In the genomic region with DNA sequence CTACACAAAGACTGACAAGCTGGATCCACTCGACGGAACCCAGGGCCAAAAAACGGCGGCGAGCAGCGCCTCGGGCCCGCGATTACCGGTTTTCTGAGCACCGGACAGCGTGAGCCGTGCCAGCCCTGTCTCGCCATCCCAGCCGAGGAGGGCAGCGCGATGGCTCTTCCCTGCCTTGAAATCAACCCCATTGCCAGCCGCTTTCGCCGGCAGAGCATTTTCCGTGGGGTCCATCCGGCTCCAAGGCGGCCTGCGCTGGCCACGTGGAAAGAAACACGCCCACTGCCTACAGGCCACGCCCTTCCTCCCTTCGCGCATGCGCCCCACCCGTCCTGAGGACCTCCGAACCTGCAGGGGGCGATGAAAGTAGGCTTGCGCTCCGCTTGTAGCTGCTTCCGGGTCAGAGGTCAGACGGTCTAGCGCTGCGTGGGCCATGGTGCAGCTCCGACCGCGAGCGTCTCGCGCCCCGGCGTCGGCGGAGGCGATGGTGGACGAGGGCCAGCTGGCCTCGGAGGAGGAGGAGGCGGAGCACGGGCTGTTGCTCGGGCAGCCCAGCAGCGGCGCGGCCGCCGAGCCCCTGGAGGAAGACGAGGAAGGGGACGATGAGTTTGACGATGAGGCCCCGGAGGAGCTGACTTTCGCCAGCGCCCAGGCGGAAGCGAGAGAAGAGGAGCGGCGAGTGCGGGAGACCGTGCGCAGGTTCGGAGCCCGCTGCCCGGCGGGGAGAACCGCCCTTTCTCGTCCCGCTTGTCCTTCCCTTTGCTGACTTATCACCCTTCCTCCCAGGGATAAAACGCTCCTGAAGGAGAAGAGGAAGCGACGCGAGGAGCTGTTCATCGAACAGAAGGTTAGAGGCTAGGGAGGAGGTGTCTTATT, we compare ENCODE assay signal across 1 cellular context.
TF ChIP-seq lines count a peak whose summit lies in the region.

A gene (plus strand): TSS at position 410 of the 876 bp plus-strand sequence. CDS start 24 bp downstream, at position 434.

TF ChIP-seq in HepG2, 621 proteins besides CTCF, POLR2A, EP300 and RAD21 (continued from another document and continues in another):
- no peak for TF ChIP-seq SOX13 (IDR thresholded peaks at IDR 0.05)
- TF ChIP-seq SOX13 (CRISPR knock-in tag; conservative IDR thresholded peaks at IDR 0.05 in 1 of 2, IDR thresholded peaks at IDR 0.05 in 1 of 2) = peak in 1 of 2 experiments; percentile 82; a peak in 2 of 4 replicates
- TF ChIP-seq, protein P1, sequence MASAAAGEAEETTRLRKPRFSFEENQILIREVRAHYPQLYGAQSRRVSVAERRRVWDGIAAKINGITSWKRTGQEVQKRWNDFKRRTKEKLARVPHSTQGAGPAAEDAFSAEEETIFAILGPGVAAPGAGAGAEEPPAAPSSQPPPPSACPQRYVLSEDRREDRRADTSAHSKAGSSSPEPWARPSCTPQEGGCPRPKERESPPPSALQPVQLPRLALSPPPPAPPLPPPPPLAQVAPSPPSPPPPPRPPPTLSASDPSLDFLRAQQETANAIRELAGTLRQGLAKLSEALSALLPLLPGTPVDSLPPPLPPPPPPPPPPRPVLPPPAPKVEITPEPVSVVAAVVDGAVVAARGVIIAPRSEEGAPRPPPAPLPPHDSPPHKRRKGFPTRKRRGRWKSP (CRISPR knock-in tag; IDR thresholded peaks at IDR 0.05) = peak; percentile 97
- TF ChIP-seq SNRNP70 (IDR thresholded peaks at IDR 0.05; ENCODE audit: low read depth, low read length) = no peak
- TF ChIP-seq ZZZ3 (CRISPR knock-in tag; IDR thresholded peaks at IDR 0.05; ENCODE audit: borderline replicate concordance) = peak; percentile 94; the same call in 1 of the 2 replicates
- no peak for TF ChIP-seq EZH2 (conservative IDR thresholded peaks at IDR 0.05; ENCODE audit: low read depth, low read length)
- TF ChIP-seq ZSCAN30 (CRISPR knock-in tag; IDR thresholded peaks at IDR 0.05) = no peak; the same call in 1 of the 2 replicates
- TF ChIP-seq RBFOX2 (IDR thresholded peaks at IDR 0.05; ENCODE audit: low read depth, low read length) = peak; percentile 100
- TF ChIP-seq MTF2 (CRISPR knock-in tag; IDR thresholded peaks at IDR 0.05; ENCODE audit: borderline replicate concordance) = peak; percentile 46
- TF ChIP-seq, protein P2, sequence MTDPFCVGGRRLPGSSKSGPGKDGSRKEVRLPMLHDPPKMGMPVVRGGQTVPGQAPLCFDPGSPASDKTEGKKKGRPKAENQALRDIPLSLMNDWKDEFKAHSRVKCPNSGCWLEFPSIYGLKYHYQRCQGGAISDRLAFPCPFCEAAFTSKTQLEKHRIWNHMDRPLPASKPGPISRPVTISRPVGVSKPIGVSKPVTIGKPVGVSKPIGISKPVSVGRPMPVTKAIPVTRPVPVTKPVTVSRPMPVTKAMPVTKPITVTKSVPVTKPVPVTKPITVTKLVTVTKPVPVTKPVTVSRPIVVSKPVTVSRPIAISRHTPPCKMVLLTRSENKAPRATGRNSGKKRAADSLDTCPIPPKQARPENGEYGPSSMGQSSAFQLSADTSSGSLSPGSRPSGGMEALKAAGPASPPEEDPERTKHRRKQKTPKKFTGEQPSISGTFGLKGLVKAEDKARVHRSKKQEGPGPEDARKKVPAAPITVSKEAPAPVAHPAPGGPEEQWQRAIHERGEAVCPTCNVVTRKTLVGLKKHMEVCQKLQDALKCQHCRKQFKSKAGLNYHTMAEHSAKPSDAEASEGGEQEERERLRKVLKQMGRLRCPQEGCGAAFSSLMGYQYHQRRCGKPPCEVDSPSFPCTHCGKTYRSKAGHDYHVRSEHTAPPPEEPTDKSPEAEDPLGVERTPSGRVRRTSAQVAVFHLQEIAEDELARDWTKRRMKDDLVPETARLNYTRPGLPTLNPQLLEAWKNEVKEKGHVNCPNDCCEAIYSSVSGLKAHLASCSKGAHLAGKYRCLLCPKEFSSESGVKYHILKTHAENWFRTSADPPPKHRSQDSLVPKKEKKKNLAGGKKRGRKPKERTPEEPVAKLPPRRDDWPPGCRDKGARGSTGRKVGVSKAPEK (CRISPR knock-in tag; IDR thresholded peaks at IDR 0.05; ENCODE audit: borderline replicate concordance) = no peak; the same call in 1 of the 2 replicates
- no peak for TF ChIP-seq SETDB1 (CRISPR knock-in tag; IDR thresholded peaks at IDR 0.05; ENCODE audit: borderline replicate concordance)
- TF ChIP-seq, protein P3, sequence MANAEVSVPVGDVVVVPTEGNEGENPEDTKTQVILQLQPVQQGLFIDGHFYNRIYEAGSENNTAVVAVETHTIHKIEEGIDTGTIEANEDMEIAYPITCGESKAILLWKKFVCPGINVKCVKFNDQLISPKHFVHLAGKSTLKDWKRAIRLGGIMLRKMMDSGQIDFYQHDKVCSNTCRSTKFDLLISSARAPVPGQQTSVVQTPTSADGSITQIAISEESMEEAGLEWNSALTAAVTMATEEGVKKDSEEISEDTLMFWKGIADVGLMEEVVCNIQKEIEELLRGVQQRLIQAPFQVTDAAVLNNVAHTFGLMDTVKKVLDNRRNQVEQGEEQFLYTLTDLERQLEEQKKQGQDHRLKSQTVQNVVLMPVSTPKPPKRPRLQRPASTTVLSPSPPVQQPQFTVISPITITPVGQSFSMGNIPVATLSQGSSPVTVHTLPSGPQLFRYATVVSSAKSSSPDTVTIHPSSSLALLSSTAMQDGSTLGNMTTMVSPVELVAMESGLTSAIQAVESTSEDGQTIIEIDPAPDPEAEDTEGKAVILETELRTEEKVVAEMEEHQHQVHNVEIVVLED (CRISPR knock-in tag; IDR thresholded peaks at IDR 0.05; ENCODE audit: borderline replicate concordance) = peak; percentile 95
- peak; percentile 100 for TF ChIP-seq MXI1 (IDR thresholded peaks at IDR 0.05; ENCODE audit: borderline replicate concordance, low read depth, low read length)
- no peak for TF ChIP-seq MZF1 (CRISPR knock-in tag; IDR thresholded peaks at IDR 0.05; ENCODE audit: borderline replicate concordance)
- TF ChIP-seq GATA4 (IDR thresholded peaks at IDR 0.05; ENCODE audit: borderline replicate concordance, low read depth) = no peak
- peak; percentile 73 for TF ChIP-seq SOX5 (CRISPR knock-in tag; IDR thresholded peaks at IDR 0.05; ENCODE audit: borderline replicate concordance)
- 0 out of 2 replicates have a peak, but pooled peaks have one; percentile 44 for TF ChIP-seq FLYWCH1 (CRISPR knock-in tag; IDR thresholded peaks at IDR 0.05)
- TF ChIP-seq, protein P4, sequence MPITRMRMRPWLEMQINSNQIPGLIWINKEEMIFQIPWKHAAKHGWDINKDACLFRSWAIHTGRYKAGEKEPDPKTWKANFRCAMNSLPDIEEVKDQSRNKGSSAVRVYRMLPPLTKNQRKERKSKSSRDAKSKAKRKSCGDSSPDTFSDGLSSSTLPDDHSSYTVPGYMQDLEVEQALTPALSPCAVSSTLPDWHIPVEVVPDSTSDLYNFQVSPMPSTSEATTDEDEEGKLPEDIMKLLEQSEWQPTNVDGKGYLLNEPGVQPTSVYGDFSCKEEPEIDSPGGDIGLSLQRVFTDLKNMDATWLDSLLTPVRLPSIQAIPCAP (CRISPR knock-in tag; IDR thresholded peaks at IDR 0.05; ENCODE audit: low read depth) = no peak; the same call in 1 of the 2 replicates
- no peak for TF ChIP-seq SRSF9 (IDR thresholded peaks at IDR 0.05; ENCODE audit: borderline replicate concordance, insufficient read depth, low read depth, low read length, poor library complexity, severe bottlenecking)
- peak; percentile 11; the same call in 1 of the 2 replicates for TF ChIP-seq ZKSCAN1 (IDR thresholded peaks at IDR 0.05; ENCODE audit: low read length)
- TF ChIP-seq, protein P5, sequence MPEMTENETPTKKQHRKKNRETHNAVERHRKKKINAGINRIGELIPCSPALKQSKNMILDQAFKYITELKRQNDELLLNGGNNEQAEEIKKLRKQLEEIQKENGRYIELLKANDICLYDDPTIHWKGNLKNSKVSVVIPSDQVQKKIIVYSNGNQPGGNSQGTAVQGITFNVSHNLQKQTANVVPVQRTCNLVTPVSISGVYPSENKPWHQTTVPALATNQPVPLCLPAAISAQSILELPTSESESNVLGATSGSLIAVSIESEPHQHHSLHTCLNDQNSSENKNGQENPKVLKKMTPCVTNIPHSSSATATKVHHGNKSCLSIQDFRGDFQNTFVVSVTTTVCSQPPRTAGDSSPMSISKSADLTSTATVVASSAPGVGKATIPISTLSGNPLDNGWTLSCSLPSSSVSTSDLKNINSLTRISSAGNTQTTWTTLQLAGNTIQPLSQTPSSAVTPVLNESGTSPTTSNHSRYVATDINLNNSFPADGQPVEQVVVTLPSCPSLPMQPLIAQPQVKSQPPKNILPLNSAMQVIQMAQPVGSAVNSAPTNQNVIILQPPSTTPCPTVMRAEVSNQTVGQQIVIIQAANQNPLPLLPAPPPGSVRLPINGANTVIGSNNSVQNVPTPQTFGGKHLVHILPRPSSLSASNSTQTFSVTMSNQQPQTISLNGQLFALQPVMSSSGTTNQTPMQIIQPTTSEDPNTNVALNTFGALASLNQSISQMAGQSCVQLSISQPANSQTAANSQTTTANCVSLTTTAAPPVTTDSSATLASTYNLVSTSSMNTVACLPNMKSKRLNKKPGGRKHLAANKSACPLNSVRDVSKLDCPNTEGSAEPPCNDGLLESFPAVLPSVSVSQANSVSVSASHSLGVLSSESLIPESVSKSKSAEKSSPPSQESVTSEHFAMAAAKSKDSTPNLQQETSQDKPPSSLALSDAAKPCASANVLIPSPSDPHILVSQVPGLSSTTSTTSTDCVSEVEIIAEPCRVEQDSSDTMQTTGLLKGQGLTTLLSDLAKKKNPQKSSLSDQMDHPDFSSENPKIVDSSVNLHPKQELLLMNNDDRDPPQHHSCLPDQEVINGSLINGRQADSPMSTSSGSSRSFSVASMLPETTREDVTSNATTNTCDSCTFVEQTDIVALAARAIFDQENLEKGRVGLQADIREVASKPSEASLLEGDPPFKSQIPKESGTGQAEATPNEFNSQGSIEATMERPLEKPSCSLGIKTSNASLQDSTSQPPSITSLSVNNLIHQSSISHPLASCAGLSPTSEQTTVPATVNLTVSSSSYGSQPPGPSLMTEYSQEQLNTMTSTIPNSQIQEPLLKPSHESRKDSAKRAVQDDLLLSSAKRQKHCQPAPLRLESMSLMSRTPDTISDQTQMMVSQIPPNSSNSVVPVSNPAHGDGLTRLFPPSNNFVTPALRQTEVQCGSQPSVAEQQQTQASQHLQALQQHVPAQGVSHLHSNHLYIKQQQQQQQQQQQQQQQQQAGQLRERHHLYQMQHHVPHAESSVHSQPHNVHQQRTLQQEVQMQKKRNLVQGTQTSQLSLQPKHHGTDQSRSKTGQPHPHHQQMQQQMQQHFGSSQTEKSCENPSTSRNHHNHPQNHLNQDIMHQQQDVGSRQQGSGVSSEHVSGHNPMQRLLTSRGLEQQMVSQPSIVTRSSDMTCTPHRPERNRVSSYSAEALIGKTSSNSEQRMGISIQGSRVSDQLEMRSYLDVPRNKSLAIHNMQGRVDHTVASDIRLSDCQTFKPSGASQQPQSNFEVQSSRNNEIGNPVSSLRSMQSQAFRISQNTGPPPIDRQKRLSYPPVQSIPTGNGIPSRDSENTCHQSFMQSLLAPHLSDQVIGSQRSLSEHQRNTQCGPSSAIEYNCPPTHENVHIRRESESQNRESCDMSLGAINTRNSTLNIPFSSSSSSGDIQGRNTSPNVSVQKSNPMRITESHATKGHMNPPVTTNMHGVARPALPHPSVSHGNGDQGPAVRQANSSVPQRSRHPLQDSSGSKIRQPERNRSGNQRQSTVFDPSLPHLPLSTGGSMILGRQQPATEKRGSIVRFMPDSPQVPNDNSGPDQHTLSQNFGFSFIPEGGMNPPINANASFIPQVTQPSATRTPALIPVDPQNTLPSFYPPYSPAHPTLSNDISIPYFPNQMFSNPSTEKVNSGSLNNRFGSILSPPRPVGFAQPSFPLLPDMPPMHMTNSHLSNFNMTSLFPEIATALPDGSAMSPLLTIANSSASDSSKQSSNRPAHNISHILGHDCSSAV (CRISPR knock-in tag; IDR thresholded peaks at IDR 0.05; ENCODE audit: borderline replicate concordance) = peak; percentile 91; the same call in 1 of the 2 replicates
- TF ChIP-seq ZSCAN29 (CRISPR knock-in tag; conservative IDR thresholded peaks at IDR 0.05) = peak; percentile 86; the same call in 1 of the 2 replicates
- no peak; the same call in 1 of the 2 replicates for TF ChIP-seq SUZ12 (IDR thresholded peaks at IDR 0.05; ENCODE audit: low read depth, low read length)
- TF ChIP-seq, protein P6, sequence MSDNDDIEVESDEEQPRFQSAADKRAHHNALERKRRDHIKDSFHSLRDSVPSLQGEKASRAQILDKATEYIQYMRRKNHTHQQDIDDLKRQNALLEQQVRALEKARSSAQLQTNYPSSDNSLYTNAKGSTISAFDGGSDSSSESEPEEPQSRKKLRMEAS (IDR thresholded peaks at IDR 0.05) = peak; percentile 100
- TF ChIP-seq YY1 (IDR thresholded peaks at IDR 0.05; ENCODE audit: insufficient read depth, insufficient replicate concordance, low read depth, low read length) = peak; percentile 89
- 0 out of 2 replicates have a peak, but pooled peaks have one; percentile 87 for TF ChIP-seq ZNF333 (CRISPR knock-in tag; IDR thresholded peaks at IDR 0.05; ENCODE audit: borderline replicate concordance)
- peak; percentile 91; the same call in 1 of the 2 replicates for TF ChIP-seq ZNF615 (CRISPR knock-in tag; IDR thresholded peaks at IDR 0.05; ENCODE audit: borderline replicate concordance)
- peak; percentile 99 for TF ChIP-seq ZSCAN31 (CRISPR knock-in tag; IDR thresholded peaks at IDR 0.05; ENCODE audit: low read depth)
- TF ChIP-seq, protein P7, sequence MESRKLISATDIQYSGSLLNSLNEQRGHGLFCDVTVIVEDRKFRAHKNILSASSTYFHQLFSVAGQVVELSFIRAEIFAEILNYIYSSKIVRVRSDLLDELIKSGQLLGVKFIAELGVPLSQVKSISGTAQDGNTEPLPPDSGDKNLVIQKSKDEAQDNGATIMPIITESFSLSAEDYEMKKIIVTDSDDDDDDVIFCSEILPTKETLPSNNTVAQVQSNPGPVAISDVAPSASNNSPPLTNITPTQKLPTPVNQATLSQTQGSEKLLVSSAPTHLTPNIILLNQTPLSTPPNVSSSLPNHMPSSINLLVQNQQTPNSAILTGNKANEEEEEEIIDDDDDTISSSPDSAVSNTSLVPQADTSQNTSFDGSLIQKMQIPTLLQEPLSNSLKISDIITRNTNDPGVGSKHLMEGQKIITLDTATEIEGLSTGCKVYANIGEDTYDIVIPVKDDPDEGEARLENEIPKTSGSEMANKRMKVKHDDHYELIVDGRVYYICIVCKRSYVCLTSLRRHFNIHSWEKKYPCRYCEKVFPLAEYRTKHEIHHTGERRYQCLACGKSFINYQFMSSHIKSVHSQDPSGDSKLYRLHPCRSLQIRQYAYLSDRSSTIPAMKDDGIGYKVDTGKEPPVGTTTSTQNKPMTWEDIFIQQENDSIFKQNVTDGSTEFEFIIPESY (CRISPR knock-in tag; IDR thresholded peaks at IDR 0.05) = peak; percentile 85
- peak; percentile 88 for TF ChIP-seq ZNF160 (CRISPR knock-in tag; IDR thresholded peaks at IDR 0.05)
- peak; percentile 93 for TF ChIP-seq ZFP90 (CRISPR knock-in tag; IDR thresholded peaks at IDR 0.05; ENCODE audit: borderline replicate concordance)
- peak; percentile 96 for TF ChIP-seq CCDC6 (CRISPR knock-in tag; IDR thresholded peaks at IDR 0.05)
- TF ChIP-seq, protein P8, sequence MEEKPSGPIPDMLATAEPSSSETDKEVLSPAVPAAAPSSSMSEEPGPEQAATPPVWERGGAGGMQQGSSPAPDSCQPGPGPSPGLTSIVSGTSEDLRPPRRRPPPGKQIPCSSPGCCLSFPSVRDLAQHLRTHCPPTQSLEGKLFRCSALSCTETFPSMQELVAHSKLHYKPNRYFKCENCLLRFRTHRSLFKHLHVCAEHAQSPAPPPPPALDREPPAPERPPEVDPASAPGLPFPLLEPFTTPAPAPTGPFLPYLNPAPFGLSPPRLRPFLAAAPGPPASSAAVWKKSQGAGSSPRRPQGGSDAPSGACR (CRISPR knock-in tag; IDR thresholded peaks at IDR 0.05) = 0 out of 2 replicates have a peak, but pooled peaks have one; percentile 50
- peak; percentile 94; the same call in 1 of the 2 replicates for TF ChIP-seq RNF2 (conservative IDR thresholded peaks at IDR 0.05; ENCODE audit: low read depth)
- TF ChIP-seq ETV6 (CRISPR knock-in tag; conservative IDR thresholded peaks at IDR 0.05) = peak; percentile 73; the same call in 1 of the 2 replicates
- TF ChIP-seq ZNF792 (CRISPR knock-in tag; IDR thresholded peaks at IDR 0.05) = peak; percentile 98
- TF ChIP-seq NFYC (CRISPR knock-in tag; IDR thresholded peaks at IDR 0.05) = peak; percentile 63
- peak; percentile 55; the same call in 1 of the 2 replicates for TF ChIP-seq SIN3B (IDR thresholded peaks at IDR 0.05; ENCODE audit: low read length)
